ENCODE assay signal across 2 cellular contexts in the genomic region with DNA sequence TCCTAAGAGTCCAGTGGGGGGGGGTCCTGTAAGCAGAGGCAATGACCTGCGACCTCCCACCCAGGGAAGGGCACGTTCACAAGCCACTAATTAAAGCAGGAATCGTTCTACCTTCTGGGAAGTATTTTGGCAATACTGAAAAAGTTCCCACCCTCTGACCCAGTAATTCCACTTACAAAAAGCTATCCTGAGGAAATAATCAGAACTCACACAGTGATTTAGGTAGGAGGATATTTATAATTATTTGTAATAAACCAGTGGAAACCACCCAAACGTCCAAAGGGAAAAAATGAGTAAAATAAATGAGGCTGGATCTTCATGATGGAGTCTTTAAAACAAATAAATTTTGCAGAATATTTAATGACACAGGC.
TF ChIP-seq lines count a peak whose summit lies in the region.

No MANE protein-coding gene starts in this region.

TF ChIP-seq in SK-N-SH, 30 proteins besides CTCF, POLR2A, EP300 and RAD21 (continued from another document):
- TF ChIP-seq, protein P1, sequence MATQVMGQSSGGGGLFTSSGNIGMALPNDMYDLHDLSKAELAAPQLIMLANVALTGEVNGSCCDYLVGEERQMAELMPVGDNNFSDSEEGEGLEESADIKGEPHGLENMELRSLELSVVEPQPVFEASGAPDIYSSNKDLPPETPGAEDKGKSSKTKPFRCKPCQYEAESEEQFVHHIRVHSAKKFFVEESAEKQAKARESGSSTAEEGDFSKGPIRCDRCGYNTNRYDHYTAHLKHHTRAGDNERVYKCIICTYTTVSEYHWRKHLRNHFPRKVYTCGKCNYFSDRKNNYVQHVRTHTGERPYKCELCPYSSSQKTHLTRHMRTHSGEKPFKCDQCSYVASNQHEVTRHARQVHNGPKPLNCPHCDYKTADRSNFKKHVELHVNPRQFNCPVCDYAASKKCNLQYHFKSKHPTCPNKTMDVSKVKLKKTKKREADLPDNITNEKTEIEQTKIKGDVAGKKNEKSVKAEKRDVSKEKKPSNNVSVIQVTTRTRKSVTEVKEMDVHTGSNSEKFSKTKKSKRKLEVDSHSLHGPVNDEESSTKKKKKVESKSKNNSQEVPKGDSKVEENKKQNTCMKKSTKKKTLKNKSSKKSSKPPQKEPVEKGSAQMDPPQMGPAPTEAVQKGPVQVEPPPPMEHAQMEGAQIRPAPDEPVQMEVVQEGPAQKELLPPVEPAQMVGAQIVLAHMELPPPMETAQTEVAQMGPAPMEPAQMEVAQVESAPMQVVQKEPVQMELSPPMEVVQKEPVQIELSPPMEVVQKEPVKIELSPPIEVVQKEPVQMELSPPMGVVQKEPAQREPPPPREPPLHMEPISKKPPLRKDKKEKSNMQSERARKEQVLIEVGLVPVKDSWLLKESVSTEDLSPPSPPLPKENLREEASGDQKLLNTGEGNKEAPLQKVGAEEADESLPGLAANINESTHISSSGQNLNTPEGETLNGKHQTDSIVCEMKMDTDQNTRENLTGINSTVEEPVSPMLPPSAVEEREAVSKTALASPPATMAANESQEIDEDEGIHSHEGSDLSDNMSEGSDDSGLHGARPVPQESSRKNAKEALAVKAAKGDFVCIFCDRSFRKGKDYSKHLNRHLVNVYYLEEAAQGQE (IDR thresholded peaks at IDR 0.05; ENCODE audit: low read depth, low read length): no peak
- TF ChIP-seq MEF2A (IDR thresholded peaks at IDR 0.05; ENCODE audit: borderline replicate concordance, low read depth): no peak
- no peak for TF ChIP-seq TCF12 (IDR thresholded peaks at IDR 0.05)

TF ChIP-seq in SK-N-SH treated with all-trans-retinoic acid at 6 μM for 48 hours, 23 proteins besides CTCF, POLR2A, EP300 and RAD21 (continued from another document):
- TF ChIP-seq, protein P2, sequence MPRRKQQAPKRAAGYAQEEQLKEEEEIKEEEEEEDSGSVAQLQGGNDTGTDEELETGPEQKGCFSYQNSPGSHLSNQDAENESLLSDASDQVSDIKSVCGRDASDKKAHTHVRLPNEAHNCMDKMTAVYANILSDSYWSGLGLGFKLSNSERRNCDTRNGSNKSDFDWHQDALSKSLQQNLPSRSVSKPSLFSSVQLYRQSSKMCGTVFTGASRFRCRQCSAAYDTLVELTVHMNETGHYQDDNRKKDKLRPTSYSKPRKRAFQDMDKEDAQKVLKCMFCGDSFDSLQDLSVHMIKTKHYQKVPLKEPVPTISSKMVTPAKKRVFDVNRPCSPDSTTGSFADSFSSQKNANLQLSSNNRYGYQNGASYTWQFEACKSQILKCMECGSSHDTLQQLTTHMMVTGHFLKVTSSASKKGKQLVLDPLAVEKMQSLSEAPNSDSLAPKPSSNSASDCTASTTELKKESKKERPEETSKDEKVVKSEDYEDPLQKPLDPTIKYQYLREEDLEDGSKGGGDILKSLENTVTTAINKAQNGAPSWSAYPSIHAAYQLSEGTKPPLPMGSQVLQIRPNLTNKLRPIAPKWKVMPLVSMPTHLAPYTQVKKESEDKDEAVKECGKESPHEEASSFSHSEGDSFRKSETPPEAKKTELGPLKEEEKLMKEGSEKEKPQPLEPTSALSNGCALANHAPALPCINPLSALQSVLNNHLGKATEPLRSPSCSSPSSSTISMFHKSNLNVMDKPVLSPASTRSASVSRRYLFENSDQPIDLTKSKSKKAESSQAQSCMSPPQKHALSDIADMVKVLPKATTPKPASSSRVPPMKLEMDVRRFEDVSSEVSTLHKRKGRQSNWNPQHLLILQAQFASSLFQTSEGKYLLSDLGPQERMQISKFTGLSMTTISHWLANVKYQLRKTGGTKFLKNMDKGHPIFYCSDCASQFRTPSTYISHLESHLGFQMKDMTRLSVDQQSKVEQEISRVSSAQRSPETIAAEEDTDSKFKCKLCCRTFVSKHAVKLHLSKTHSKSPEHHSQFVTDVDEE (CRISPR knock-in tag; IDR thresholded peaks at IDR 0.05): no peak
- TF ChIP-seq TCF4 (CRISPR knock-in tag; IDR thresholded peaks at IDR 0.05; ENCODE audit: borderline replicate concordance) (no peak), ZFP3 (CRISPR knock-in tag; IDR thresholded peaks at IDR 0.05) (no peak), SNAI2 (CRISPR knock-in tag; IDR thresholded peaks at IDR 0.05) (no peak), ZFP30 (CRISPR knock-in tag; IDR thresholded peaks at IDR 0.05) (no peak), POU6F1 (CRISPR knock-in tag; IDR thresholded peaks at IDR 0.05; ENCODE audit: borderline replicate concordance, low read depth) (no peak), ESRRG (CRISPR knock-in tag; IDR thresholded peaks at IDR 0.05) (no peak), BACH2 (CRISPR knock-in tag; IDR thresholded peaks at IDR 0.05; ENCODE audit: borderline replicate concordance) (no peak)
